Comparison of ENCODE assay signal across 2 cellular contexts in the genomic region with DNA sequence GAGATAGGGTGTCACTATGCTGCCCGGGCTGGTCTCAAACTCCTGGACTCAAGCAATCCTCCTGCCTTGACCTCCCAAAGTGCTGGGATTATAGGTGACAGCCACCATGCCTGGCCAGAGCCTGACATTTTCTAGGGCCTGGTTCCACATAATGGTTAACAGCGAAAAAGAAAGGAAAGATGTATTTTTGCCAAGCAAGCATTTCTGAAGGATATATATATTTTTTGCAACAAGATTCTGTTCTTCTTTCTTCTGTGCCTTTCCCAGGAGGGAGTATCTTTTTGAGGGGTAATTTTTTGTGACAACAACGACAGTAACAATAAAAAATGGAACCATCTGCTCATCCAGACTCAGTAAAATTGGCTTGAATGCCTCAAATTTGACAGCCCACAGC.
TF ChIP-seq lines count a peak whose summit lies in the region.

No MANE protein-coding gene starts in this region.

TF ChIP-seq in A549, 52 proteins besides CTCF, POLR2A, EP300 and RAD21 (continued from another document):
- TF ChIP-seq, protein P1, sequence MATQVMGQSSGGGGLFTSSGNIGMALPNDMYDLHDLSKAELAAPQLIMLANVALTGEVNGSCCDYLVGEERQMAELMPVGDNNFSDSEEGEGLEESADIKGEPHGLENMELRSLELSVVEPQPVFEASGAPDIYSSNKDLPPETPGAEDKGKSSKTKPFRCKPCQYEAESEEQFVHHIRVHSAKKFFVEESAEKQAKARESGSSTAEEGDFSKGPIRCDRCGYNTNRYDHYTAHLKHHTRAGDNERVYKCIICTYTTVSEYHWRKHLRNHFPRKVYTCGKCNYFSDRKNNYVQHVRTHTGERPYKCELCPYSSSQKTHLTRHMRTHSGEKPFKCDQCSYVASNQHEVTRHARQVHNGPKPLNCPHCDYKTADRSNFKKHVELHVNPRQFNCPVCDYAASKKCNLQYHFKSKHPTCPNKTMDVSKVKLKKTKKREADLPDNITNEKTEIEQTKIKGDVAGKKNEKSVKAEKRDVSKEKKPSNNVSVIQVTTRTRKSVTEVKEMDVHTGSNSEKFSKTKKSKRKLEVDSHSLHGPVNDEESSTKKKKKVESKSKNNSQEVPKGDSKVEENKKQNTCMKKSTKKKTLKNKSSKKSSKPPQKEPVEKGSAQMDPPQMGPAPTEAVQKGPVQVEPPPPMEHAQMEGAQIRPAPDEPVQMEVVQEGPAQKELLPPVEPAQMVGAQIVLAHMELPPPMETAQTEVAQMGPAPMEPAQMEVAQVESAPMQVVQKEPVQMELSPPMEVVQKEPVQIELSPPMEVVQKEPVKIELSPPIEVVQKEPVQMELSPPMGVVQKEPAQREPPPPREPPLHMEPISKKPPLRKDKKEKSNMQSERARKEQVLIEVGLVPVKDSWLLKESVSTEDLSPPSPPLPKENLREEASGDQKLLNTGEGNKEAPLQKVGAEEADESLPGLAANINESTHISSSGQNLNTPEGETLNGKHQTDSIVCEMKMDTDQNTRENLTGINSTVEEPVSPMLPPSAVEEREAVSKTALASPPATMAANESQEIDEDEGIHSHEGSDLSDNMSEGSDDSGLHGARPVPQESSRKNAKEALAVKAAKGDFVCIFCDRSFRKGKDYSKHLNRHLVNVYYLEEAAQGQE (IDR thresholded peaks at IDR 0.05): no peak

TF ChIP-seq in IMR-90, 13 proteins besides CTCF, POLR2A, EP300 and RAD21 (continued from another document):
- TF ChIP-seq, protein P2, sequence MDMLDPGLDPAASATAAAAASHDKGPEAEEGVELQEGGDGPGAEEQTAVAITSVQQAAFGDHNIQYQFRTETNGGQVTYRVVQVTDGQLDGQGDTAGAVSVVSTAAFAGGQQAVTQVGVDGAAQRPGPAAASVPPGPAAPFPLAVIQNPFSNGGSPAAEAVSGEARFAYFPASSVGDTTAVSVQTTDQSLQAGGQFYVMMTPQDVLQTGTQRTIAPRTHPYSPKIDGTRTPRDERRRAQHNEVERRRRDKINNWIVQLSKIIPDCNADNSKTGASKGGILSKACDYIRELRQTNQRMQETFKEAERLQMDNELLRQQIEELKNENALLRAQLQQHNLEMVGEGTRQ (IDR thresholded peaks at IDR 0.05; ENCODE audit: low read depth, low read length): no peak
- TF ChIP-seq NFE2L2 (IDR thresholded peaks at IDR 0.05; ENCODE audit: low read depth, low read length) (no peak), RFX5 (IDR thresholded peaks at IDR 0.05; ENCODE audit: low read depth, low read length) (no peak)
